Comparison of ENCODE assay signal across 8 cellular contexts in the genomic region with DNA sequence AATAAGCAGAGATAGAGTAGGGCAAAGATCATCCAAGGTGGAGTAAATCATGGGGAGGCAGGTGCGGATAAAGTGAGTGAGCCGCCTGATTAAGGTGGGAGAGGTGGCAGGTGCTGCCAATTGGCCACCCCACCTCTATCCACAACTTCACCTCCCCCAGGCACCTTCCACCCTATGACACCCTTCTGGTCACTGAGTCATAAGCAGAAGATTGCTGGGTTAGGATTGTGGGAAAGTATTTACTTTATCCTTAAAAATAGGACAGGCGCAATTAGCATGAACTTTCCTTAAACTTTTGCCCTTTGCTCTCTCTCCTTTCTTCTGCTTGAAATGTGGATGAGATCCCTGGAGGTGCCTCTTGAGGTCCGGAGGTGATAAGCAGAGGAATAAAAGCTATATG. TPM values are rescaled to one million over a fixed set of nuclear protein-coding genes. Genes with fewer than 3 reads are reported as not detected.
"Had no signal": no experiment of that assay in that cellular context is flagged by ENCODE, and none has a peak within 500 bp of the region (broad histone marks: within the 10 kb centered on the region; RNA-seq: fewer than 3 reads in every experiment).

No MANE protein-coding gene starts in this region.

- H3K4me1 Mint-ChIP-seq: IgD-negative memory B cell had no signal

- H3K27ac ChIP-seq: GM23248, HL-60 had no signal

- H3K27ac Mint-ChIP-seq: HFFc6, IgD-negative memory B cell had no signal

- H3K36me3 Mint-ChIP-seq: IgD-negative memory B cell had no signal

- H3K9me3 ChIP-seq: HAP-1 had no signal

- H3K4me1 ChIP-seq: HAP-1 had no signal

- H2AFZ ChIP-seq: GM23248 had no signal

- H3K4me3 Mint-ChIP-seq: HFFc6, IgD-negative memory B cell had no signal

- H3K4me3 ChIP-seq: GM23248, HAP-1 had no signal

- DNase-seq: GM23248, GOT3, H7, HFFc6 had no signal

- H3K9me3 Mint-ChIP-seq: HFFc6 had no signal

- H3K36me3 ChIP-seq: HAP-1 had no signal

- FAIRE-seq: HepG2 had no signal

RNA-seq across cellular contexts. Expression of gene BMP4, which starts 14.9 kb away (rescaled TPM):
- total RNA-seq: GM23248 had no signal
- polyA plus RNA-seq: GM23248, IgD-negative memory B cell had no signal
